ENCODE assay signal across 8 cellular contexts in the genomic region with DNA sequence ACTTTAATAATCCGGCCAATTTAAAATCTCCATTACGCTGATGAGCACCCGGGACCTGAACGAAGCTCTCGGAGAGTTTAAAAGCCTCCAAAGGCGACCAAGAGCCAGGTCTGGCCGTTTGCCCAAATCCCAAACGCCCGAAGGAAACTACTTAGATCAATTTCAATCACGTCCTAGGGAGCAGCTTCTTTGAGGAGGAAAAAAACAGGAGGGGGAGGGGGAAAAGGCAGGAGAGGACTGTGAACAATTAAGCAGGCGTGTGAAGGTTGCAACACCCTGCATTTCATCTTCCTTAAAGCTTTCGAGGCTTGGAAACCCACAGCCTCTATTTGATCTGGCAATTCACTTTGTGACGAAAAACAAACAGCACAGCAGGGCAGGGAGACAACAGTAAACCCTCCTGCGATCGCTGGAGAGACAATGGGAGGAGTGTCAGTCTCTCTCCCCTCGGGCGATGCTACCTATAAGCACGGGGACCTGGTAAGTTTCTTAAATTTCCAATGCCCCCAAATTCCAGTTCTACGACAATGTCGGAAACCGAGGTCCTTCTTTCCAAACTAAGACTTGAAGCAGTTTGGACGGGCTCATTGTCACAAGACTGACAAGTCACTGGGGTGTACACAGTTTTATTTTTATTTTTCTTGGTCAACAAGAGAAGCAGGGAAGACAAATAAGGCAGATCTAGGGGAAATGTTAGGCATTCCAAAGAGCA. TPM values are rescaled to one million over a fixed set of nuclear protein-coding genes. Genes with fewer than 3 reads are reported as not detected.
DNase-seq lines count a peak whose midpoint lies in the region; ATAC-seq, FAIRE-seq and TF ChIP-seq lines count a peak whose summit lies in the region.

No MANE protein-coding gene starts in this region.

- intact Hi-C loops in Calu3 (cut with micrococcal nuclease; ENCODE audit: unreplicated experiment) (loop anchor here (2.0 to 10.0 kb wide), 3 partner anchors 103 to 891 kb away; no protein-coding TSS in a partner anchor), kidney (cut with DNase I) (no loop called here)

- BruUV-seq in Calu3 (replicated peaks; lab: Mats Ljungman, UMichigan): TSS peak; percentile 30

- H3K9me3 ChIP-seq in kidney (ENCODE audit: control insufficient read depth in 1 of 2, low read length in 2 of 2): peaks cover 0 to 2% of the 10 kb centered on the region in 2 donors

- FAIRE-seq in kidney (lab: Jason Lieb, UNC): no peak

- CTCF ChIA-PET in Calu3 (lab: Charles Lee): interaction anchor here (0.7 to 1.2 kb wide), 3 partner anchors 67 to 102 kb away, joined by 3 to 5 read pairs (median 4); no protein-coding TSS in a partner anchor

- TF ChIP-seq CTCF in Calu3 (IDR thresholded peaks at IDR 0.05; ENCODE audit: unreplicated experiment) (no peak), LNCaP clone FGC (IDR thresholded peaks at IDR 0.05; ENCODE audit: control insufficient read depth, extremely low read depth, insufficient read depth) (no peak), kidney (IDR thresholded peaks at IDR 0.05; ENCODE audit: borderline replicate concordance, extremely low read depth, insufficient read depth) (no peak)

- DNase-seq in Calu3 (peak; percentile 57), LNCaP clone FGC (ENCODE audit: low read depth) (peak; percentile 96), SIG-M5 treated with dmso at 0.1 percent for 504 hours (lab: John Stamatoyannopoulos, UW; ENCODE audit: unreplicated experiment) (peak; percentile 81), kidney (no peak)
- DNase-seq in central memory CD4-positive, alpha-beta T cell: peak; percentile 73
- DNase-seq in stimulated activated effector memory CD8-positive, alpha-beta T cell treated with anti-CD3 and anti-CD28 coated beads, Interleukin-12 subunit alpha, Interleukin-12 subunit beta, amount 100 ng/mL, for 72 hours (ENCODE audit: low spot score in 2 of 2): peak; percentile 23 to 79

- peak overlapping the region; percentile 76 for H3K4me3 ChIP-seq in LNCaP clone FGC (ENCODE audit: low read depth, low read length)
- H3K4me3 ChIP-seq in kidney (ENCODE audit: low read length in 2 of 2): peak overlapping the region; percentile 98 to 99

- peak overlapping the region; percentile 100 for H3K27ac Mint-ChIP-seq in Calu3 (ENCODE audit: unreplicated experiment)
- H3K27ac Mint-ChIP-seq in stimulated activated effector memory CD8-positive, alpha-beta T cell treated with anti-CD3 and anti-CD28 coated beads, Interleukin-12 subunit alpha, Interleukin-12 subunit beta, amount 100 ng/mL, for 72 hours: peak overlapping the region; percentile 100

- H3K4me3 Mint-ChIP-seq in Calu3 (ENCODE audit: low read depth, unreplicated experiment): peak overlapping the region; percentile 98
- peak overlapping the region; percentile 98 for H3K4me3 Mint-ChIP-seq in stimulated activated effector memory CD8-positive, alpha-beta T cell treated with anti-CD3 and anti-CD28 coated beads, Interleukin-12 subunit alpha, Interleukin-12 subunit beta, amount 100 ng/mL, for 72 hours

- peaks cover 14% of the 10 kb centered on the region for H3K27me3 Mint-ChIP-seq in Calu3 (ENCODE audit: unreplicated experiment)

- peak overlapping the region; percentile 100 for H3K27ac ChIP-seq in kidney (ENCODE audit: low read depth in 2 of 2, low read length in 2 of 2)

- H3K9ac ChIP-seq in kidney (ENCODE audit: low read length in 2 of 2): peak overlapping the region; percentile 100

- H3K4me1 Mint-ChIP-seq in Calu3 (ENCODE audit: low read depth, unreplicated experiment): peaks cover 49% of the 10 kb centered on the region
- peaks cover 57% of the 10 kb centered on the region for H3K4me1 Mint-ChIP-seq in stimulated activated effector memory CD8-positive, alpha-beta T cell treated with anti-CD3 and anti-CD28 coated beads, Interleukin-12 subunit alpha, Interleukin-12 subunit beta, amount 100 ng/mL, for 72 hours

- H3K36me3 ChIP-seq in kidney (ENCODE audit: control insufficient read depth in 1 of 2, insufficient read depth in 2 of 2, low read length in 2 of 2): peaks cover 21 to 39% of the 10 kb centered on the region in 2 donors

- H3K4me1 ChIP-seq in kidney (ENCODE audit: control insufficient read depth in 1 of 2, insufficient read depth in 1 of 2, low read depth in 1 of 2, low read length in 2 of 2): peaks cover 15 to 28% of the 10 kb centered on the region in 2 donors

- ATAC-seq in stimulated activated effector memory CD8-positive, alpha-beta T cell treated with anti-CD3 and anti-CD28 coated beads, Interleukin-12 subunit alpha, Interleukin-12 subunit beta, amount 100 ng/mL, for 72 hours: no peak
- no peak for ATAC-seq in activated CD4-positive, CD25-positive, alpha-beta regulatory T cell treated with anti-CD3 and anti-CD28 coated beads, Interleukin-2, amount 50 U/mL, for 24 hours
- no peak for ATAC-seq in GM21360 (IDR thresholded peaks at IDR 0.05; ENCODE audit: unreplicated experiment)

- H3K36me3 Mint-ChIP-seq in Calu3 (ENCODE audit: insufficient read depth, unreplicated experiment): peaks cover 83% of the 10 kb centered on the region
- peaks cover 83% of the 10 kb centered on the region for H3K36me3 Mint-ChIP-seq in stimulated activated effector memory CD8-positive, alpha-beta T cell treated with anti-CD3 and anti-CD28 coated beads, Interleukin-12 subunit alpha, Interleukin-12 subunit beta, amount 100 ng/mL, for 72 hours

- no peaks in the 10 kb centered on the region for H3K9me3 Mint-ChIP-seq in Calu3 (ENCODE audit: low read depth, unreplicated experiment)
- H3K9me3 Mint-ChIP-seq in stimulated activated effector memory CD8-positive, alpha-beta T cell treated with anti-CD3 and anti-CD28 coated beads, Interleukin-12 subunit alpha, Interleukin-12 subunit beta, amount 100 ng/mL, for 72 hours: no peaks in the 10 kb centered on the region

RNA-seq across cellular contexts. Expression of a gene that starts 1.1 kb away (rescaled TPM):
- 140 and 161 TPM in 2 replicates for total RNA-seq in Calu3 (2022)
- total RNA-seq in kidney: 230 TPM
- polyA plus RNA-seq in kidney (ENCODE audit: insufficient read depth, low read depth, low replicate concordance): 27.8 TPM
